In the genomic region with DNA sequence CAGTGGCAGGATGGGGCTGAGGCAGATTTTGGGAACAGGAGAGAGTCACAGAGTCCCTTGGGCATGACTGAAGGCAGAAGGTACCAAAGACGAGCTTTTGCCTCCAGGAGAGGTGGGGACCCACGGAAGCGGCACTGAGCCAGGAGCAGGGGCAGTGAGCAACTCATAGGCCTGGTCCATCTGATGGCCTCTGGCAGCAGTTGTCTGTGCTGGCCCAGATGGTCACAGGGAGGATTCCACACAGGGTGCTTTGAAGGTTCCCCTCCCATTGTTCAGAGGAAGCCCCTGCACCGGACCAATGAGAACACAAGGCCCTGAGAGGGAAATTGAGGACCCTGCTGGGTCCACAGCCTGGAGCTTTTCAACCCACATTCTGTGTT, we compare ENCODE assay signal across 16 cellular contexts.
A peak's percentile ranks its signal among the peaks of the same experiment; 100 is the strongest.
DNase-seq lines count a peak whose midpoint lies in the region; ATAC-seq and TF ChIP-seq lines count a peak whose summit lies in the region.
"Had no signal": no experiment of that assay in that cellular context is flagged by ENCODE, and none has a peak within 500 bp of the region (broad histone marks: within the 10 kb centered on the region; RNA-seq: fewer than 3 reads in every experiment).

No MANE protein-coding gene starts in this region.

- H4K20me1 ChIP-seq in Loucy (ENCODE audit: insufficient read depth, low read length, poor library complexity, severe bottlenecking): no peaks in the 10 kb centered on the region
- H4K20me1 ChIP-seq in neural progenitor cell (ENCODE audit: low read depth): no peaks in the 10 kb centered on the region
- no peaks in the 10 kb centered on the region for H4K20me1 ChIP-seq in osteoblast (ENCODE audit: insufficient read depth, low read length)

- H3K27ac Mint-ChIP-seq in neural progenitor cell: peak overlapping the region; percentile 33
- H3K27ac Mint-ChIP-seq in activated CD4-positive, alpha-beta T cell treated with anti-CD3 and anti-CD28 coated beads for 36 hours: no peak overlapping the region
- H3K27ac Mint-ChIP-seq: GM23338, H9 had no signal

- TF ChIP-seq CTCF in Loucy (conservative IDR thresholded peaks at IDR 0.05; ENCODE audit: low read length): no peak
- TF ChIP-seq CTCF in neural progenitor cell (IDR thresholded peaks at IDR 0.05): no peak
- TF ChIP-seq CTCF in sigmoid colon (IDR thresholded peaks at IDR 0.05): no peak
- no peak for TF ChIP-seq CTCF in osteoblast (IDR thresholded peaks at IDR 0.05; ENCODE audit: extremely low read depth, low read depth, low read length)

- intact Hi-C loops in sigmoid colon (cut with DNase I): no loop called here
- intact Hi-C loops in activated CD4-positive, alpha-beta T cell treated with anti-CD3 and anti-CD28 coated beads for 36 hours (cut with DNase I, micrococcal nuclease): no loop called here

- no peak overlapping the region for H3K4me3 Mint-ChIP-seq in neural progenitor cell
- H3K4me3 Mint-ChIP-seq in activated CD4-positive, alpha-beta T cell treated with anti-CD3 and anti-CD28 coated beads for 36 hours: no peak overlapping the region
- H3K4me3 Mint-ChIP-seq: CD4-positive, alpha-beta memory T cell; GM23338; H9 had no signal

- no peak for ATAC-seq in activated CD4-positive, alpha-beta T cell treated with anti-CD3 and anti-CD28 coated beads for 36 hours
- ATAC-seq in GM21576 (IDR thresholded peaks at IDR 0.05; ENCODE audit: unreplicated experiment): no peak
- ATAC-seq: HCT116 had no signal

- H3K4me1 ChIP-seq in Loucy (ENCODE audit: insufficient read depth, low read length, poor library complexity, severe bottlenecking) (peaks cover 42% of the 10 kb centered on the region), neural progenitor cell (peaks cover 30% of the 10 kb centered on the region), sigmoid colon (peaks cover 0 to 28% (median 28%) of the 10 kb centered on the region in 4 donors), osteoblast (ENCODE audit: insufficient read depth, low read length) (peaks cover 22% of the 10 kb centered on the region)

- no peak overlapping the region for H3K4me3 ChIP-seq in Loucy (ENCODE audit: low read length, poor library complexity, severe bottlenecking)
- no peak overlapping the region for H3K4me3 ChIP-seq in neural progenitor cell
- H3K4me3 ChIP-seq in sigmoid colon: no peak overlapping the region
- H3K4me3 ChIP-seq in osteoblast (ENCODE audit: insufficient read depth, low read length): no peak overlapping the region
- H3K4me3 ChIP-seq: GM23338 had no signal

- peak overlapping the region; percentile 35 for H3K9ac ChIP-seq in Loucy (ENCODE audit: low read depth, low read length, poor library complexity, severe bottlenecking)
- no peak overlapping the region for H3K9ac ChIP-seq in neural progenitor cell

- no peak overlapping the region for H3K27ac ChIP-seq in neural progenitor cell
- no peak overlapping the region for H3K27ac ChIP-seq in sigmoid colon
- H3K27ac ChIP-seq in osteoblast (ENCODE audit: low read depth, low read length): no peak overlapping the region

- TF ChIP-seq POLR2A in sigmoid colon (IDR thresholded peaks at IDR 0.05): no peak

- no peaks in the 10 kb centered on the region for H3K9me2 ChIP-seq in Loucy (replicated peaks; ENCODE audit: low read depth, low read length)

- CTCF ChIA-PET in activated CD4-positive, alpha-beta T cell treated with anti-CD3 and anti-CD28 coated beads for 36 hours (lab: Charles Lee): no interaction called here

- peaks cover 9% of the 10 kb centered on the region for H3K27me3 Mint-ChIP-seq in neural progenitor cell (ENCODE audit: insufficient read depth, low read depth)
- no peaks in the 10 kb centered on the region for H3K27me3 Mint-ChIP-seq in activated CD4-positive, alpha-beta T cell treated with anti-CD3 and anti-CD28 coated beads for 36 hours

- no peak overlapping the region for H2AFZ ChIP-seq in Loucy (ENCODE audit: low read length)
- H2AFZ ChIP-seq in neural progenitor cell (replicated peaks): no peak overlapping the region
- no peak overlapping the region for H2AFZ ChIP-seq in osteoblast (ENCODE audit: low read length)
- H2AFZ ChIP-seq: GM23338 had no signal

- H3K9me3 ChIP-seq in Loucy (ENCODE audit: insufficient read depth, low read depth, low read length) (no peaks in the 10 kb centered on the region), neural progenitor cell (ENCODE audit: low read depth) (no peaks in the 10 kb centered on the region), sigmoid colon (no peaks in the 10 kb centered on the region), osteoblast (ENCODE audit: low read depth, low read length) (no peaks in the 10 kb centered on the region)

- H3K4me2 ChIP-seq in Loucy (ENCODE audit: low read depth, low read length, poor library complexity, severe bottlenecking) (no peak overlapping the region), neural progenitor cell (no peak overlapping the region), osteoblast (ENCODE audit: insufficient read depth, low read length) (no peak overlapping the region)
- H3K4me2 ChIP-seq: GM23338 had no signal

- POLR2A ChIA-PET in activated CD4-positive, alpha-beta T cell treated with anti-CD3 and anti-CD28 coated beads for 36 hours (lab: Charles Lee): interaction anchor here (0.6 to 0.7 kb wide), 2 partner anchors 47 to 132 kb away, joined by 3 read pairs; no protein-coding TSS in a partner anchor

- H3K27me3 ChIP-seq in Loucy (ENCODE audit: insufficient read depth, low read length, poor library complexity, severe bottlenecking): no peaks in the 10 kb centered on the region
- H3K27me3 ChIP-seq in neural progenitor cell: no peaks in the 10 kb centered on the region
- no peaks in the 10 kb centered on the region for H3K27me3 ChIP-seq in sigmoid colon
- peaks cover 13% of the 10 kb centered on the region for H3K27me3 ChIP-seq in osteoblast (ENCODE audit: insufficient read depth, low read length)

- H3K79me2 ChIP-seq in Loucy (ENCODE audit: insufficient read depth, low read length): no peaks in the 10 kb centered on the region
- H3K79me2 ChIP-seq in neural progenitor cell (ENCODE audit: low read depth): no peaks in the 10 kb centered on the region
- no peaks in the 10 kb centered on the region for H3K79me2 ChIP-seq in osteoblast (ENCODE audit: insufficient read depth, low read length)

- 93 to 94% methylated on average over 4 of the region's 4 CpGs for WGBS in sigmoid colon, 2 donors

- DNase-seq in D341Med (ENCODE audit: low spot score) (peak; percentile 39), neural progenitor cell (ENCODE audit: low spot score) (no peak), sigmoid colon (peak; percentile 59), osteoblast (ENCODE audit: insufficient read length, low spot score, missing footprints) (no peak)
- DNase-seq in activated CD4-positive, alpha-beta T cell treated with anti-CD3 and anti-CD28 coated beads for 36 hours: no peak
- DNase-seq: C1 segment of cervical spinal cord; Calu3; CD4-positive, alpha-beta memory T cell; COR-L47; DMS153; DND-41 had no signal

- H3F3A ChIP-seq in Loucy (ENCODE audit: low read depth): no peaks in the 10 kb centered on the region
- peaks cover 3% of the 10 kb centered on the region for H3F3A ChIP-seq in neural progenitor cell (ENCODE audit: low read depth)

- H3K36me3 Mint-ChIP-seq in neural progenitor cell: no peaks in the 10 kb centered on the region
- H3K36me3 Mint-ChIP-seq in activated CD4-positive, alpha-beta T cell treated with anti-CD3 and anti-CD28 coated beads for 36 hours (ENCODE audit: low read depth): no peaks in the 10 kb centered on the region
- H3K36me3 Mint-ChIP-seq: CD4-positive, alpha-beta memory T cell had no signal

- no peaks in the 10 kb centered on the region for H3K9me3 Mint-ChIP-seq in neural progenitor cell
- H3K9me3 Mint-ChIP-seq in activated CD4-positive, alpha-beta T cell treated with anti-CD3 and anti-CD28 coated beads for 36 hours (ENCODE audit: low read depth): no peaks in the 10 kb centered on the region
- H3K9me3 Mint-ChIP-seq: CD4-positive, alpha-beta memory T cell; GM23338; H9 had no signal

- no peak for TF ChIP-seq EP300 in sigmoid colon (IDR thresholded peaks at IDR 0.05)

- peaks cover 44% of the 10 kb centered on the region for H3K4me1 Mint-ChIP-seq in neural progenitor cell
- H3K4me1 Mint-ChIP-seq in activated CD4-positive, alpha-beta T cell treated with anti-CD3 and anti-CD28 coated beads for 36 hours: peaks cover 5% of the 10 kb centered on the region

- no peaks in the 10 kb centered on the region for H3K36me3 ChIP-seq in Loucy (ENCODE audit: insufficient read depth, low read length)
- no peaks in the 10 kb centered on the region for H3K36me3 ChIP-seq in neural progenitor cell
- no peaks in the 10 kb centered on the region for H3K36me3 ChIP-seq in sigmoid colon
- no peaks in the 10 kb centered on the region for H3K36me3 ChIP-seq in osteoblast (ENCODE audit: insufficient read depth, low read length)

Comparison
In these comparisons a context has a peak if more than half of its experiments do, and no peak if none do; other contexts are left out.
1. DNase-seq: peak in D341Med (single experiment) and sigmoid colon (single experiment); none in neural progenitor cell (single experiment), activated CD4-positive, alpha-beta T cell treated with anti-CD3 and anti-CD28 coated beads for 36 hours (single experiment) and osteoblast (single experiment).